Comparison of ENCODE assay signal across 23 cellular contexts in the genomic region with DNA sequence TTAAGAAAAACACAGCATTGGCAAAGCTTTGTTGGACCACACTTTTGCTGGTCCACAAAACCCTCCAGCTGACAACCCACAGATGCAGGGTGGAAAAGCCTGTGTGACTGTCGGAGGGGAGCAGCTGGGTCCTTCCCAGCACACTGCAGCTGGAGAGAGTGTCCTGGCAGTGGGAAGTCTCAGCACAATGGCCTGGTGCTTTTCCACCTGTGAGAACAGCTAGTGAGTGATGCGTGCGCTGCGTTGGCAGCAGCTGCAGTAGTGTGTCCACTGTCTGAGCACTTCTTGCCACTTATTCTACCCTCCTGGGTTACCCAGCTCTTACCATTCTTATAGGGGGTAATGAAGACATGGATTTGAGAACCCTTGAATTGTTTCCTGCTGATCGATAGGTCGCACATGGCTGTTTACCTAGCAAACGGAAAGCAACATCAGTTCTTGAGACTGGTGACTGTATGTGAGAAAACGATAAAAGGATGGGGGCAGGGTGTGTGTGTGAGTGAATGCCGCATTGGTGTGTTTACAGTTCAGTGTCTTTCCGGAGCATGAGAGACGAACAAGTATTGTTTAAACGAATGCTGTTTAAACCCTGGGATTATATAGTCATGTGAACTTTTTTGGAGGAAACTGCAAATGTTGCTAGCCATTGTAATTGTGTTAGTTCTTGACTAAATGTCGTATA.
DNase-seq lines count a peak whose midpoint lies in the region; ATAC-seq, FAIRE-seq and TF ChIP-seq lines count a peak whose summit lies in the region.
"Had no signal": no experiment of that assay in that cellular context is flagged by ENCODE, and none has a peak within 500 bp of the region (broad histone marks: within the 10 kb centered on the region; RNA-seq: fewer than 3 reads in every experiment).

No MANE protein-coding gene starts in this region.

- H4K20me1 ChIP-seq in HepG2 (ENCODE audit: insufficient read depth, low read length) (no peaks in the 10 kb centered on the region), endothelial cell of umbilical vein (replicated peaks; ENCODE audit: control insufficient read depth, extremely low read depth, insufficient read depth, low read length) (no peaks in the 10 kb centered on the region)

- no peak overlapping the region for H3K9ac ChIP-seq in HepG2 (ENCODE audit: insufficient read depth, low read depth, low read length)
- no peak overlapping the region for H3K9ac ChIP-seq in endothelial cell of umbilical vein (replicated peaks; ENCODE audit: extremely low read depth, insufficient read depth, low read length)

- no peaks in the 10 kb centered on the region for H3K27me3 ChIP-seq in HepG2 (ENCODE audit: control insufficient read depth in 1 of 2, insufficient read depth in 2 of 2, low read length in 2 of 2)
- H3K27me3 ChIP-seq in right lobe of liver, result no peaks in the 10 kb centered on the region
- H3K27me3 ChIP-seq in endothelial cell of umbilical vein (ENCODE audit: control insufficient read depth in 2 of 2, insufficient read depth in 2 of 2, low read length in 2 of 2), result no peaks in the 10 kb centered on the region
- H3K27me3 ChIP-seq in sigmoid colon, result no peaks in the 10 kb centered on the region
- H3K27me3 ChIP-seq in CD8-positive, alpha-beta memory T cell (ENCODE audit: insufficient read depth, low read length, poor library complexity, severe bottlenecking), result no peaks in the 10 kb centered on the region
- H3K27me3 ChIP-seq: MG63, spleen had no signal

- POLR2A ChIA-PET in HepG2 (lab: Yijun Ruan, JAX) (no interaction called here), endothelial cell of umbilical vein (lab: Charles Lee) (no interaction called here)
- POLR2A ChIA-PET in CD8-positive, alpha-beta memory T cell (lab: Charles Lee), result no interaction called here

- H3K9me3 Mint-ChIP-seq in CD8-positive, alpha-beta memory T cell, result peaks cover 0 to 6% (median 5%) of the 10 kb centered on the region in 5 donors
- H3K9me3 Mint-ChIP-seq: activated naive CD8-positive, alpha-beta T cell treated with anti-CD3 and anti-CD28 coated beads, Interleukin-2, amount 50 U/mL, for 24 hours had no signal

- H3K36me3 ChIP-seq in HepG2 (replicated peaks in 1 of 2; ENCODE audit: control insufficient read depth in 1 of 2, insufficient read depth in 2 of 2, low read length in 2 of 2) (no peaks in the 10 kb centered on the region), right lobe of liver (no peaks in the 10 kb centered on the region), endothelial cell of umbilical vein (ENCODE audit: control insufficient read depth in 2 of 2, extremely low read depth in 1 of 2, insufficient read depth in 2 of 2, low read length in 2 of 2) (no peaks in the 10 kb centered on the region), sigmoid colon (no peaks in the 10 kb centered on the region)
- H3K36me3 ChIP-seq in CD8-positive, alpha-beta memory T cell (ENCODE audit: insufficient read depth, low read length), result no peaks in the 10 kb centered on the region
- H3K36me3 ChIP-seq: MG63, prostate gland, spleen had no signal

- no peak overlapping the region for H3K4me3 Mint-ChIP-seq in CD8-positive, alpha-beta memory T cell
- H3K4me3 Mint-ChIP-seq: activated naive CD8-positive, alpha-beta T cell treated with anti-CD3 and anti-CD28 coated beads, Interleukin-2, amount 50 U/mL, for 24 hours; IgD-negative memory B cell; nephron had no signal

- in situ Hi-C loops in HepG2 (cut with HindIII; ENCODE audit: extremely low pct_ligation_motif_present, low pct_unique_long_range_greater_than_20kb), result no loop called here

- FAIRE-seq in HepG2 (lab: Jason Lieb, UNC), result no peak
- no peak for FAIRE-seq in endothelial cell of umbilical vein (lab: Jason Lieb, UNC)
- FAIRE-seq: D721Med, H54, urothelium cell line had no signal

- no TSS peak for BruUV-seq in HepG2 (replicated peaks; lab: Mats Ljungman, UMichigan)
- BruUV-seq in endothelial cell of umbilical vein (replicated peaks; lab: Mats Ljungman, UMichigan), result no TSS peak

- 22% methylated on average over 13 of the region's 13 CpGs for WGBS in HepG2 (ENCODE audit: low lambda C conversion rate)
- WGBS in right lobe of liver (ENCODE audit: insufficient coverage, low coverage, low lambda C conversion rate, missing lambda C conversion rate), result 40% methylated on average over 10 of the region's 13 CpGs
- 66 to 68% methylated on average over 13 of the region's 13 CpGs for WGBS in sigmoid colon, 2 donors

- CTCF ChIA-PET in HepG2 (lab: Yijun Ruan, JAX; ENCODE audit: low intra/inter-chr PET ratio, low total read pairs), result no interaction called here
- CTCF ChIA-PET in endothelial cell of umbilical vein (lab: Charles Lee), result no interaction called here
- CTCF ChIA-PET in CD8-positive, alpha-beta memory T cell (lab: Charles Lee), result no interaction called here

- no peaks in the 10 kb centered on the region for H3K4me1 Mint-ChIP-seq in CD8-positive, alpha-beta memory T cell
- H3K4me1 Mint-ChIP-seq: activated naive CD8-positive, alpha-beta T cell treated with anti-CD3 and anti-CD28 coated beads, Interleukin-2, amount 50 U/mL, for 24 hours; IgD-negative memory B cell; nephron had no signal

- no peak overlapping the region for H3K27ac Mint-ChIP-seq in CD8-positive, alpha-beta memory T cell
- H3K27ac Mint-ChIP-seq: activated naive CD8-positive, alpha-beta T cell treated with anti-CD3 and anti-CD28 coated beads, Interleukin-2, amount 50 U/mL, for 24 hours; IgD-negative memory B cell; nephron had no signal

- H2AFZ ChIP-seq in HepG2 (ENCODE audit: low read length), result no peak overlapping the region
- H2AFZ ChIP-seq in endothelial cell of umbilical vein (ENCODE audit: low read depth, low read length), result no peak overlapping the region

- no peak overlapping the region for H3K4me3 ChIP-seq in HepG2 (replicated peaks in 1 of 3; ENCODE audit: insufficient read depth in 1 of 3, low read depth in 2 of 3, low read length in 3 of 3)
- H3K4me3 ChIP-seq in right lobe of liver, result no peak overlapping the region
- H3K4me3 ChIP-seq in endothelial cell of umbilical vein (replicated peaks in 1 of 3; ENCODE audit: insufficient read depth in 1 of 3, low read depth in 1 of 3, low read length in 3 of 3), result no peak overlapping the region
- no peak overlapping the region for H3K4me3 ChIP-seq in sigmoid colon
- no peak overlapping the region for H3K4me3 ChIP-seq in foreskin fibroblast (ENCODE audit: low read depth in 1 of 2, low read length in 2 of 2)
- no peak overlapping the region for H3K4me3 ChIP-seq in CD8-positive, alpha-beta memory T cell (ENCODE audit: low read length)
- H3K4me3 ChIP-seq: MG63, prostate gland, spleen had no signal

- dilution Hi-C loops in endothelial cell of umbilical vein (cut with MboI; ENCODE audit: extremely low pct_ligation_motif_present, low sequenced_read_pairs), result no loop called here

- TF ChIP-seq RAD21 in HepG2 (CRISPR knock-in tag; IDR thresholded peaks at IDR 0.05), result no peak

- no peaks in the 10 kb centered on the region for H3K9me3 ChIP-seq in HepG2 (ENCODE audit: low read length)
- no peaks in the 10 kb centered on the region for H3K9me3 ChIP-seq in right lobe of liver
- no peaks in the 10 kb centered on the region for H3K9me3 ChIP-seq in endothelial cell of umbilical vein (replicated peaks; ENCODE audit: control insufficient read depth, insufficient read depth, low read length)
- no peaks in the 10 kb centered on the region for H3K9me3 ChIP-seq in sigmoid colon
- no peaks in the 10 kb centered on the region for H3K9me3 ChIP-seq in CD8-positive, alpha-beta memory T cell (ENCODE audit: low read length)
- H3K9me3 ChIP-seq: MG63, prostate gland had no signal

- TF ChIP-seq CTCF in HepG2 (CRISPR knock-in tag; IDR thresholded peaks at IDR 0.05) (no peak), right lobe of liver (IDR thresholded peaks at IDR 0.05) (no peak), endothelial cell of umbilical vein (IDR thresholded peaks at IDR 0.05; ENCODE audit: extremely low read depth in 1 of 2, insufficient read depth in 1 of 2, low read depth in 1 of 2, low read length in 2 of 2) (no peak), sigmoid colon (IDR thresholded peaks at IDR 0.05) (no peak), foreskin fibroblast (IDR thresholded peaks at IDR 0.05; ENCODE audit: low read depth, low read length) (no peak)

- H3K36me3 Mint-ChIP-seq in CD8-positive, alpha-beta memory T cell, result no peaks in the 10 kb centered on the region
- H3K36me3 Mint-ChIP-seq: IgD-negative memory B cell had no signal

- TF ChIP-seq EP300 in HepG2 (IDR thresholded peaks at IDR 0.05; ENCODE audit: low read depth in 2 of 2, low read length in 2 of 2) (no peak), HepG2 (CRISPR knock-in tag; IDR thresholded peaks at IDR 0.05; ENCODE audit: borderline replicate concordance) (no peak), sigmoid colon (IDR thresholded peaks at IDR 0.05) (no peak)

- H3K9me1 ChIP-seq in endothelial cell of umbilical vein (replicated peaks; ENCODE audit: control insufficient read depth, extremely low read depth, insufficient read depth, low read length), result no peaks in the 10 kb centered on the region

- TF ChIP-seq POLR2A in HepG2 (IDR thresholded peaks at IDR 0.05; ENCODE audit: insufficient read depth in 1 of 2, low read depth in 2 of 2, low read length in 2 of 2), result no peak
- no peak for TF ChIP-seq POLR2A in right lobe of liver (IDR thresholded peaks at IDR 0.05)
- no peak for TF ChIP-seq POLR2A in endothelial cell of umbilical vein (IDR thresholded peaks at IDR 0.05; ENCODE audit: low read depth, low read length)
- TF ChIP-seq POLR2A in sigmoid colon (IDR thresholded peaks at IDR 0.05), result no peak

- intact Hi-C loops in HepG2 (cut with micrococcal nuclease; ENCODE audit: unreplicated experiment), result no loop called here
- intact Hi-C loops in right lobe of liver (cut with DNase I), result no loop called here
- intact Hi-C loops in endothelial cell of umbilical vein (cut with micrococcal nuclease), result no loop called here
- intact Hi-C loops in sigmoid colon (cut with DNase I), result no loop called here

- H3K27ac ChIP-seq in HepG2 (ENCODE audit: extremely low read length, insufficient read depth, low read length) (no peak overlapping the region), right lobe of liver (no peak overlapping the region), endothelial cell of umbilical vein (ENCODE audit: insufficient read depth, low read depth, low read length) (no peak overlapping the region), sigmoid colon (no peak overlapping the region)
- no peak overlapping the region for H3K27ac ChIP-seq in CD8-positive, alpha-beta memory T cell (ENCODE audit: low read depth, low read length)
- H3K27ac ChIP-seq: prostate gland, spleen had no signal

- H3K4me2 ChIP-seq in HepG2 (ENCODE audit: low read depth, low read length) (no peak overlapping the region), endothelial cell of umbilical vein (ENCODE audit: insufficient read depth, low read length) (no peak overlapping the region)

- H3K27me3 Mint-ChIP-seq in CD8-positive, alpha-beta memory T cell, result peaks cover 0 to 17% of the 10 kb centered on the region in 2 donors

- H3K79me2 ChIP-seq in HepG2 (ENCODE audit: insufficient read depth, low read length) (no peaks in the 10 kb centered on the region), endothelial cell of umbilical vein (ENCODE audit: control insufficient read depth, insufficient read depth, low read length) (no peaks in the 10 kb centered on the region)

- DNase-seq in HepG2 (ENCODE audit: low spot score) (no peak), right lobe of liver (no peak), NCI-H510A (lab: John Stamatoyannopoulos, UW) (peak; percentile 17), endothelial cell of umbilical vein (ENCODE audit: low read depth, low spot score) (peak; percentile 24), sigmoid colon (no peak), foreskin fibroblast (no peak)
- no peak for DNase-seq in activated CD8-positive, alpha-beta memory T cell treated with anti-CD3 and anti-CD28 coated beads for 24 hours
- DNase-seq in CD8-positive, alpha-beta memory T cell, result no peak
- DNase-seq: activated CD4-positive, alpha-beta T cell treated with anti-CD3 and anti-CD28 coated beads for 48 hours; activated naive CD8-positive, alpha-beta T cell treated with anti-CD3 and anti-CD28 coated beads, Interleukin-2, amount 50 U/mL, for 24 hours; cortex of kidney; foreskin melanocyte; GF-D8; kidney glomerular epithelial cell; MG63; RPMI8226; spleen had no signal

- peak; percentile 61 for ATAC-seq in HepG2
- no peak for ATAC-seq in right lobe of liver
- ATAC-seq: activated naive CD8-positive, alpha-beta T cell treated with anti-CD3 and anti-CD28 coated beads, Interleukin-2, amount 50 U/mL, for 24 hours had no signal

- H3K4me1 ChIP-seq in HepG2 (ENCODE audit: insufficient read depth, low read length) (peaks cover 7% of the 10 kb centered on the region; the same call in 1 of the 2 replicates), right lobe of liver (no peaks in the 10 kb centered on the region), endothelial cell of umbilical vein (ENCODE audit: control insufficient read depth, extremely low read depth, insufficient read depth, low read length) (no peaks in the 10 kb centered on the region), sigmoid colon (no peaks in the 10 kb centered on the region)
- no peaks in the 10 kb centered on the region for H3K4me1 ChIP-seq in CD8-positive, alpha-beta memory T cell (ENCODE audit: insufficient read depth, low read length)
- H3K4me1 ChIP-seq: prostate gland, spleen had no signal

Comparison
In these comparisons a context has a peak if more than half of its experiments do, and no peak if none do; other contexts are left out.
1. DNase-seq: peak in NCI-H510A (single experiment) and endothelial cell of umbilical vein (single experiment); none in HepG2 (single experiment), right lobe of liver (0 of 3), activated CD8-positive, alpha-beta memory T cell treated with anti-CD3 and anti-CD28 coated beads for 24 hours (single experiment), sigmoid colon (single experiment), foreskin fibroblast (0 of 2) and CD8-positive, alpha-beta memory T cell (0 of 5).